In genomic region chr3:142443060-142443459, GRCh38 we compare ENCODE assay signal across 6 cellular contexts. TPM values are rescaled to one million over a fixed set of nuclear protein-coding genes. Genes with fewer than 3 reads are reported as not detected.
DNase-seq lines count a peak whose midpoint lies in the region; ATAC-seq, FAIRE-seq and TF ChIP-seq lines count a peak whose summit lies in the region.
"Not testable (repeated sequence)": the region's sequence is repeated elsewhere in the genome, so short reads cannot be mapped to it uniquely, and the experiment has no call there.

No MANE protein-coding gene starts in this region.

- H3K27me3 Mint-ChIP-seq in CD8-positive, alpha-beta memory T cell; T-helper 17 cell; activated T-cell treated with anti-CD3 and anti-CD28 coated beads, Interleukin-2, amount 50 U/mL, for 24 hours; endodermal cell (ENCODE audit: insufficient read depth); nephron progenitor cell (ENCODE audit: low read depth, poor library complexity): not testable (repeated sequence)

- in situ Hi-C loops in K562 (cut with MboI): not testable (repeated sequence)

- H3K9ac ChIP-seq in K562 (ENCODE audit: insufficient read depth in 1 of 2, low read depth in 2 of 2, low read length in 2 of 2); endodermal cell (ENCODE audit: extremely low read depth, low read length, poor library complexity, severe bottlenecking): not testable (repeated sequence)

- not testable (repeated sequence) for H3K4me2 ChIP-seq in K562 (ENCODE audit: insufficient read depth, low read length)

- POLR2A ChIA-PET in CD8-positive, alpha-beta memory T cell (lab: Charles Lee): not testable (repeated sequence)
- POLR2A ChIA-PET in K562 (lab: Yijun Ruan, JAX): interaction anchor here (0.7 kb wide), 1 partner anchor 222 kb away, joined by 3 read pairs; no protein-coding TSS in a partner anchor

- H3K36me3 Mint-ChIP-seq in CD8-positive, alpha-beta memory T cell: peaks cover 0 to 25% (median 4%) of the 10 kb centered on the region in 3 donors
- not testable (repeated sequence) for H3K36me3 Mint-ChIP-seq in T-helper 17 cell (ENCODE audit: low read depth); endodermal cell (ENCODE audit: low read depth)
- H3K36me3 Mint-ChIP-seq in activated T-cell treated with anti-CD3 and anti-CD28 coated beads, Interleukin-2, amount 50 U/mL, for 24 hours (ENCODE audit: low read depth): peaks cover 49% of the 10 kb centered on the region
- H3K36me3 Mint-ChIP-seq in nephron progenitor cell (ENCODE audit: low read depth): peaks cover 33% of the 10 kb centered on the region

- peak overlapping the region in 2 of 8 donors; percentile 53 to 58 for H3K27ac Mint-ChIP-seq in CD8-positive, alpha-beta memory T cell
- H3K27ac Mint-ChIP-seq in T-helper 17 cell (peak overlapping the region; percentile 21), endodermal cell (peak overlapping the region; percentile 61), nephron progenitor cell (peak overlapping the region; percentile 19)
- peak overlapping the region; percentile 82 for H3K27ac Mint-ChIP-seq in activated T-cell treated with anti-CD3 and anti-CD28 coated beads, Interleukin-2, amount 50 U/mL, for 24 hours

- not testable (repeated sequence) for H3K9me1 ChIP-seq in K562 (ENCODE audit: control insufficient read depth, insufficient read depth, low read length)

- not testable (repeated sequence) for H4K20me1 ChIP-seq in K562 (replicated peaks; ENCODE audit: control insufficient read depth, insufficient read depth, low read length)

- not testable (repeated sequence) for H3K27ac ChIP-seq in CD8-positive, alpha-beta memory T cell (ENCODE audit: low read depth, low read length); K562 (ENCODE audit: extremely low read depth, low read depth, low read length); endodermal cell (ENCODE audit: low read depth, low read length)

- not testable (repeated sequence) for TF ChIP-seq RAD21 in K562 (CRISPR knock-in tag; conservative IDR thresholded peaks at IDR 0.05 in 1 of 2, IDR thresholded peaks at IDR 0.05 in 1 of 2)

- peaks cover 76 to 90% (median 87%) of the 10 kb centered on the region in 3 donors for H3K4me1 Mint-ChIP-seq in CD8-positive, alpha-beta memory T cell
- H3K4me1 Mint-ChIP-seq in T-helper 17 cell (peaks cover 50% of the 10 kb centered on the region), endodermal cell (peaks cover 19% of the 10 kb centered on the region), nephron progenitor cell (peaks cover 26% of the 10 kb centered on the region)
- H3K4me1 Mint-ChIP-seq in activated T-cell treated with anti-CD3 and anti-CD28 coated beads, Interleukin-2, amount 50 U/mL, for 24 hours (ENCODE audit: low read depth): peaks cover 70% of the 10 kb centered on the region

- H3K9me3 Mint-ChIP-seq in CD8-positive, alpha-beta memory T cell; activated T-cell treated with anti-CD3 and anti-CD28 coated beads, Interleukin-2, amount 50 U/mL, for 24 hours; endodermal cell: not testable (repeated sequence)
- peaks cover 12% of the 10 kb centered on the region for H3K9me3 Mint-ChIP-seq in nephron progenitor cell

- H3K36me3 ChIP-seq in CD8-positive, alpha-beta memory T cell (ENCODE audit: insufficient read depth, low read length); endodermal cell (ENCODE audit: control insufficient read depth, insufficient read depth, low read length): not testable (repeated sequence)
- peaks cover 13% of the 10 kb centered on the region; the same call in 2 of the 3 replicates for H3K36me3 ChIP-seq in K562 (ENCODE audit: control insufficient read depth, insufficient read depth, low read length)

- not testable (repeated sequence) for TF ChIP-seq EP300 in K562 (IDR thresholded peaks at IDR 0.05; ENCODE audit: low read length)

- not testable (repeated sequence) for BruUV-seq in K562 (replicated peaks; lab: Mats Ljungman, UMichigan)

- H3K27me3 ChIP-seq in CD8-positive, alpha-beta memory T cell (ENCODE audit: insufficient read depth, low read length, poor library complexity, severe bottlenecking); K562 (ENCODE audit: control insufficient read depth in 2 of 2, insufficient read depth in 2 of 2, low read length in 2 of 2); endodermal cell (ENCODE audit: control insufficient read depth, insufficient read depth, low read length, poor library complexity, severe bottlenecking): not testable (repeated sequence)

- CTCF ChIA-PET in CD8-positive, alpha-beta memory T cell (lab: Charles Lee): interaction anchor here (1.2 kb wide), 1 partner anchor 8 kb away, joined by 3 read pairs; no protein-coding TSS in a partner anchor
- CTCF ChIA-PET in K562 (lab: Yijun Ruan, JAX; ENCODE audit: low intra/inter-chr PET ratio): not testable (repeated sequence)

- TF ChIP-seq POLR2A in K562 (conservative IDR thresholded peaks at IDR 0.05): not testable (repeated sequence)

- peaks cover 86% of the 10 kb centered on the region for H3K79me2 ChIP-seq in K562 (ENCODE audit: control insufficient read depth, insufficient read depth, low read length)

- not testable (repeated sequence) for H3K4me3 ChIP-seq in CD8-positive, alpha-beta memory T cell (ENCODE audit: low read length); K562; endodermal cell (ENCODE audit: low read length)

- intact Hi-C loops in K562 (cut with micrococcal nuclease): loop anchor here (10.0 kb wide), 1 partner anchor 552 kb away; no protein-coding TSS in a partner anchor

- FAIRE-seq in K562 (lab: Jason Lieb, UNC): not testable (repeated sequence)

- H3K4me3 Mint-ChIP-seq in CD8-positive, alpha-beta memory T cell: peak overlapping the region in 4 of 7 donors; percentile 13 to 58 (median 32)
- not testable (repeated sequence) for H3K4me3 Mint-ChIP-seq in T-helper 17 cell; activated T-cell treated with anti-CD3 and anti-CD28 coated beads, Interleukin-2, amount 50 U/mL, for 24 hours; endodermal cell; nephron progenitor cell

- H3K9me3 ChIP-seq in CD8-positive, alpha-beta memory T cell (ENCODE audit: low read length); T-helper 17 cell (ENCODE audit: control insufficient read depth, low read length, poor library complexity, severe bottlenecking); K562 (replicated peaks; ENCODE audit: control insufficient read depth, insufficient read depth, low read depth, low read length); endodermal cell (ENCODE audit: control insufficient read depth, low read length): not testable (repeated sequence)

- DNase-seq in CD8-positive, alpha-beta memory T cell; T-helper 17 cell; activated T-cell treated with anti-CD3 and anti-CD28 coated beads, Interleukin-2, amount 50 U/mL, for 24 hours; K562 (ENCODE audit: extremely low read depth in 1 of 4, low spot score in 3 of 4); endodermal cell; nephron progenitor cell: not testable (repeated sequence)

- peaks cover 40% of the 10 kb centered on the region for H3K4me1 ChIP-seq in CD8-positive, alpha-beta memory T cell (ENCODE audit: insufficient read depth, low read length)
- H3K4me1 ChIP-seq in K562 (replicated peaks in 1 of 2; ENCODE audit: control insufficient read depth in 2 of 2, insufficient read depth in 2 of 2, low read length in 2 of 2): peaks cover 4 to 10% of the 10 kb centered on the region in 2 experiments; a peak in 3 of 5 replicates
- H3K4me1 ChIP-seq in endodermal cell (ENCODE audit: control insufficient read depth, insufficient read depth, low read length): not testable (repeated sequence)

- TF ChIP-seq CTCF in K562 (IDR thresholded peaks at IDR 0.05 in 2 of 3, conservative IDR thresholded peaks at IDR 0.05 in 1 of 3; ENCODE audit: insufficient read depth in 2 of 3, low read depth in 1 of 3, low read length in 3 of 3); endodermal cell (conservative IDR thresholded peaks at IDR 0.05); nephron progenitor cell (IDR thresholded peaks at IDR 0.05): not testable (repeated sequence)

- not testable (repeated sequence) for ATAC-seq in T-helper 17 cell, K562

- not testable (repeated sequence) for H2AFZ ChIP-seq in K562 (ENCODE audit: low read depth, low read length)

- WGBS in K562 (ENCODE audit: insufficient coverage, low coverage, missing lambda C conversion rate): 92% methylated on average over 8 of the region's 12 CpGs
- WGBS in endodermal cell (ENCODE audit: insufficient coverage in 1 of 2, insufficient read length in 1 of 2), 2 experiments: 95 to 96% methylated on average over 9 to 12 of the region's 12 CpGs

RNA-seq across cellular contexts. Expression of gene XRN1, which starts 4.8 kb away (rescaled TPM):
- total RNA-seq in CD8-positive, alpha-beta memory T cell: 10 to 100 TPM; 29.0 to 34.6 TPM
- 57.8 TPM for polyA plus RNA-seq in CD8-positive, alpha-beta memory T cell
- 10 to 100 TPM; 77.3 to 94.6 TPM for total RNA-seq in T-helper 17 cell
- 49.2 and 215 TPM in 2 replicates for total RNA-seq in K562 (2011; cell fraction: chromatin; rRNA removed; ENCODE audit: low replicate concordance)
- total RNA-seq in K562 (2011; cell fraction: nucleolus; rRNA removed): 16.2 and 31.5 TPM in 2 replicates
- 48.9 and 50.1 TPM in 2 replicates for total RNA-seq in K562 (2011; cell fraction: nucleoplasm; rRNA removed)
- total RNA-seq in K562 (2014; rRNA removed): 20.6 and 28.4 TPM in 2 replicates
- total RNA-seq in K562 (2014; rRNA removed; fragmentation: Illumina TruSeq; extraction: Trizol): 27.3 and 31.6 TPM in 2 replicates
- total RNA-seq in K562 (2015; rRNA removed; fragmentation: Illumina TruSeq; extraction: Trizol): 19.9 and 24.6 TPM in 2 replicates
- total RNA-seq in K562 (2021): 17.2 and 22.0 TPM in 2 replicates
- 18.0 and 21.0 TPM in 2 replicates for polyA plus RNA-seq in K562 (2011; rRNA removed)
- 2.0 and 4.0 TPM in 2 replicates for polyA plus RNA-seq in K562 (2011; cell fraction: cytosol; rRNA removed)
- polyA plus RNA-seq in K562 (2011; cell fraction: nucleus; rRNA removed): 28.9 and 30.4 TPM in 2 replicates
- 6.9 and 7.2 TPM in 2 replicates for polyA plus RNA-seq in K562 (2012)
- polyA plus RNA-seq in K562 (2014; fragmentation: Illumina TruSeq; extraction: Trizol): 11.5 and 12.3 TPM in 2 replicates
- 1 to 10 TPM; 3.1 to 7.2 TPM for polyA plus RNA-seq in K562 (2014; fragmentation: Nextera tagmentation; extraction: Ambion mirVana)
- polyA plus RNA-seq in K562 (2014; rRNA removed): 6.1 and 14.3 TPM in 2 replicates
- 73.0 and 94.1 TPM in 2 replicates for polyA minus RNA-seq in K562 (2011; rRNA and poly(A)+ RNA removed)
- 19.4 and 26.7 TPM in 2 replicates for polyA minus RNA-seq in K562 (2011; cell fraction: cytosol; rRNA and poly(A)+ RNA removed)
- 57.6 and 127 TPM in 2 replicates for polyA minus RNA-seq in K562 (2011; cell fraction: nucleus; rRNA and poly(A)+ RNA removed)
- 10 to 100 TPM; 27.6 to 29.3 TPM for total RNA-seq in endodermal cell
- 16.4 TPM for polyA plus RNA-seq in endodermal cell (2013, experiment 1 of 2)
- 15.3 TPM for polyA plus RNA-seq in endodermal cell (2013, experiment 2 of 2)
